In the genomic region with DNA sequence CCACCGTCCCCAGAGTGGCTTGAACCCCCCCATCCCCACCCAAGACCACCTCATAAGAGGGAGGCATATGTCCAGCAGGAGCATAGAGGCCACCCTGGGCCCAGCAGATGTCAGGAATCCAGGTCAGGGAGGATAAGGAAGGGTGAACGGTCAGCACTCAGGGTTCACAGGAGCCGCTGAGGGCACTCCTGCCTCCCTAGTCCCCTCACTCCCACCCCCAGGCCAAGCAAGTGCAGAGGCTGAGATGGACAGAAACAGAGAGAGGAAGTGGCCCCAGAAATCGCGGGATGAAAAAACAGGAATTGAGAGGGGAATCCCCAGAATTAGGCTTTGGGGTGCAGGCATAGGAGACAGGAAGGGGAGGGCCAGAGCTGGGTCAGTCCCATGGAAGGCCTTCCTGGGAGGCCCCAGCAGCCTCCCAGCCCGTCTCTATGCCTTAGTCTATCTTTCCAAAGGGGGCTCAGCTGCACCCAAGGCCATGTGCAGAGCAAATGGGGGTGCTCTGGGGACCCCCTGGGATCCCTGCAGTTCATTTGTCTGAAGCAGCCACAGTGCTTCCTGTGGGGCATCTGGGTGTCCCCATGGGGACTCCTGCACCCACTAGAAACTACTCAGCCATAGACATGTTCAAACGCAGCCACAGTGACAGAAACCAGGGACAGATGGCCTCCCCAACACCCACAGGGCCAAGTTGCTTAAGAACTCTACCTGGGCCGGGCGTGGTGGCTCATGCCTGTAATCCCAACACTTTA, we compare ENCODE assay signal across 8 cellular contexts. TPM values are rescaled to one million over a fixed set of nuclear protein-coding genes. Genes with fewer than 3 reads are reported as not detected.
DNase-seq lines count a peak whose midpoint lies in the region; ATAC-seq, FAIRE-seq and TF ChIP-seq lines count a peak whose summit lies in the region.

No MANE protein-coding gene starts in this region.

- CTCF ChIA-PET in activated CD4-positive, alpha-beta memory T cell treated with anti-CD3 and anti-CD28 coated beads, Interleukin-2, amount 10 ng/mL, durations not matched to agents 7 days and 5 days (lab: Charles Lee): interaction anchor here (1.3 to 5.1 kb wide), 3 partner anchors 43 to 265 kb away, joined by 4 to 44 read pairs (median 35); no protein-coding TSS in a partner anchor

- H3K36me3 ChIP-seq in left ventricle myocardium inferior: peaks cover 18% of the 10 kb centered on the region
- H3K36me3 ChIP-seq in kidney (ENCODE audit: control insufficient read depth in 1 of 2, insufficient read depth in 2 of 2, low read length in 2 of 2): peaks cover 0 to 3% of the 10 kb centered on the region in 2 donors
- no peaks in the 10 kb centered on the region for H3K36me3 ChIP-seq in uterus

- TF ChIP-seq CTCF in left ventricle myocardium inferior (IDR thresholded peaks at IDR 0.05; ENCODE audit: borderline replicate concordance) (no peak), kidney (IDR thresholded peaks at IDR 0.05; ENCODE audit: borderline replicate concordance, extremely low read depth, insufficient read depth) (no peak), uterus (IDR thresholded peaks at IDR 0.05) (no peak)

- peak overlapping the region; percentile 97 for H3K27ac ChIP-seq in left ventricle myocardium inferior (replicated peaks)
- no peak overlapping the region for H3K27ac ChIP-seq in kidney (ENCODE audit: low read depth in 2 of 2, low read length in 2 of 2)
- H3K27ac ChIP-seq in uterus: peak overlapping the region; percentile 94 to 96

- H3K4me1 ChIP-seq in left ventricle myocardium inferior (peaks cover 50% of the 10 kb centered on the region), kidney (ENCODE audit: control insufficient read depth in 1 of 2, insufficient read depth in 1 of 2, low read depth in 1 of 2, low read length in 2 of 2) (peaks cover 8 to 14% of the 10 kb centered on the region in 2 donors), uterus (no peaks in the 10 kb centered on the region)

- H3K4me3 ChIP-seq in left ventricle myocardium inferior (peak overlapping the region; percentile 88), kidney (ENCODE audit: low read length in 2 of 2) (peak overlapping the region in 1 of 2 donors; percentile 29), uterus (peak overlapping the region in 1 of 2 donors; percentile 67)

- ATAC-seq in Right ventricle myocardium superior (ENCODE audit: poor library complexity): no peak
- ATAC-seq in HG03045 (IDR thresholded peaks at IDR 0.05; ENCODE audit: unreplicated experiment): peak; percentile 37

- H3K9me3 Mint-ChIP-seq in activated CD4-positive, alpha-beta memory T cell treated with anti-CD3 and anti-CD28 coated beads, Interleukin-2, amount 10 ng/mL, durations not matched to agents 7 days and 5 days: peaks cover 6% of the 10 kb centered on the region

- FAIRE-seq in kidney (lab: Jason Lieb, UNC): no peak

- H3K27me3 Mint-ChIP-seq in activated CD4-positive, alpha-beta memory T cell treated with anti-CD3 and anti-CD28 coated beads, Interleukin-2, amount 10 ng/mL, durations not matched to agents 7 days and 5 days: no peaks in the 10 kb centered on the region

- no peaks in the 10 kb centered on the region for H3K9me3 ChIP-seq in left ventricle myocardium inferior (replicated peaks)
- no peaks in the 10 kb centered on the region for H3K9me3 ChIP-seq in kidney (ENCODE audit: control insufficient read depth in 1 of 2, low read length in 2 of 2)
- no peaks in the 10 kb centered on the region for H3K9me3 ChIP-seq in uterus

- H3K4me3 Mint-ChIP-seq in activated CD4-positive, alpha-beta memory T cell treated with anti-CD3 and anti-CD28 coated beads, Interleukin-2, amount 10 ng/mL, durations not matched to agents 7 days and 5 days: peak overlapping the region; percentile 71

- H3K36me3 Mint-ChIP-seq in activated CD4-positive, alpha-beta memory T cell treated with anti-CD3 and anti-CD28 coated beads, Interleukin-2, amount 10 ng/mL, durations not matched to agents 7 days and 5 days (ENCODE audit: low read depth): peaks cover 45% of the 10 kb centered on the region

- intact Hi-C loops in left ventricle myocardium inferior (cut with micrococcal nuclease): loop anchor here (10.0 kb wide), 1 partner anchor 51 kb away; a partner anchor contains a TSS
- intact Hi-C loops in Right ventricle myocardium superior (cut with DNase I): loop anchor here (5.0 kb wide), 1 partner anchor 261 kb away; no protein-coding TSS in a partner anchor
- intact Hi-C loops in kidney (cut with DNase I): loop anchor here (10.0 kb wide), 1 partner anchor 201 kb away; no protein-coding TSS in a partner anchor
- intact Hi-C loops in uterus (cut with DNase I; ENCODE audit: low total_unique reads): loop anchor here (10.0 kb wide), 1 partner anchor 201 kb away; no protein-coding TSS in a partner anchor

- DNase-seq in left ventricle myocardium inferior (no peak), Right ventricle myocardium superior (no peak), kidney (peak; percentile 70), uterus (no peak), SW480 (ENCODE audit: low spot score) (no peak)
- DNase-seq in activated CD4-positive, alpha-beta memory T cell treated with anti-CD3 and anti-CD28 coated beads, Interleukin-2, amount 10 ng/mL, durations not matched to agents 7 days and 5 days: no peak
- DNase-seq in effector CD4-positive, alpha-beta T cell: no peak

- H3K27me3 ChIP-seq in left ventricle myocardium inferior (ENCODE audit: low read depth): no peaks in the 10 kb centered on the region
- H3K27me3 ChIP-seq in uterus: no peaks in the 10 kb centered on the region

- peak overlapping the region; percentile 71 for H3K27ac Mint-ChIP-seq in activated CD4-positive, alpha-beta memory T cell treated with anti-CD3 and anti-CD28 coated beads, Interleukin-2, amount 10 ng/mL, durations not matched to agents 7 days and 5 days

- POLR2A ChIA-PET in activated CD4-positive, alpha-beta memory T cell treated with anti-CD3 and anti-CD28 coated beads, Interleukin-2, amount 10 ng/mL, durations not matched to agents 7 days and 5 days (lab: Charles Lee): interaction anchor here (2.0 kb wide), 1 partner anchor 9 kb away, joined by 9 read pairs; no protein-coding TSS in a partner anchor

- no peak for TF ChIP-seq POLR2A in uterus (IDR thresholded peaks at IDR 0.05)

- peak overlapping the region in 1 of 2 donors; percentile 40 for H3K9ac ChIP-seq in kidney (ENCODE audit: low read length in 2 of 2)

- peaks cover 49% of the 10 kb centered on the region for H3K4me1 Mint-ChIP-seq in activated CD4-positive, alpha-beta memory T cell treated with anti-CD3 and anti-CD28 coated beads, Interleukin-2, amount 10 ng/mL, durations not matched to agents 7 days and 5 days

RNA-seq across cellular contexts. Expression of a gene that starts 1.7 kb away (rescaled TPM):
- total RNA-seq in left ventricle myocardium inferior: 8.3 TPM
- total RNA-seq in Right ventricle myocardium superior: 10.1 TPM
- 100 to 1,000 TPM; 111 TPM for total RNA-seq in activated CD4-positive, alpha-beta memory T cell treated with anti-CD3 and anti-CD28 coated beads, Interleukin-2, amount 10 ng/mL, durations not matched to agents 7 days and 5 days
- 22.9 TPM for total RNA-seq in kidney
- polyA plus RNA-seq in kidney (ENCODE audit: insufficient read depth, low read depth, low replicate concordance): 13.8 TPM
- total RNA-seq in uterus: 10 to 100 TPM; 42.6 to 67.9 (median 56.2) TPM

RNA-seq across cellular contexts. Expression of a gene that starts 26.9 kb away (rescaled TPM):
- total RNA-seq in left ventricle myocardium inferior: not detected
- 0.46 TPM for total RNA-seq in Right ventricle myocardium superior
- under 1 TPM; 0.43 to 0.83 TPM for total RNA-seq in activated CD4-positive, alpha-beta memory T cell treated with anti-CD3 and anti-CD28 coated beads, Interleukin-2, amount 10 ng/mL, durations not matched to agents 7 days and 5 days
- total RNA-seq in kidney: 0.25 TPM
- polyA plus RNA-seq in kidney (ENCODE audit: insufficient read depth, low read depth, low replicate concordance): not detected
- total RNA-seq in uterus: 1 to 10 TPM in 1 of 4 donors, not detected in 3; 1.2 TPM

RNA-seq across cellular contexts. Expression of a gene that starts 39.9 kb away (rescaled TPM):
- total RNA-seq in left ventricle myocardium inferior (1.0 TPM), Right ventricle myocardium superior (1.3 TPM), kidney (4.6 TPM), uterus (1 to 10 TPM in 2 of 4 donors, not detected in 2; 5.0 to 5.3 TPM)
- 10 to 100 TPM; 16.6 to 17.8 TPM for total RNA-seq in activated CD4-positive, alpha-beta memory T cell treated with anti-CD3 and anti-CD28 coated beads, Interleukin-2, amount 10 ng/mL, durations not matched to agents 7 days and 5 days
- not detected for polyA plus RNA-seq in kidney (ENCODE audit: insufficient read depth, low read depth, low replicate concordance)

RNA-seq across cellular contexts. Expression of a gene that starts 53.8 kb away (rescaled TPM):
- 7.8 TPM for total RNA-seq in left ventricle myocardium inferior
- total RNA-seq in Right ventricle myocardium superior: 10.4 TPM
- 100 to 1,000 TPM; 183 to 188 TPM for total RNA-seq in activated CD4-positive, alpha-beta memory T cell treated with anti-CD3 and anti-CD28 coated beads, Interleukin-2, amount 10 ng/mL, durations not matched to agents 7 days and 5 days
- total RNA-seq in kidney: 42.4 TPM
- 28.7 TPM for polyA plus RNA-seq in kidney (ENCODE audit: insufficient read depth, low read depth, low replicate concordance)
- total RNA-seq in uterus: 100 to 1,000 TPM in 1 of 4 donors, 10 to 100 TPM in 3; 31.3 to 118 (median 68.6) TPM

RNA-seq across cellular contexts. Expression of a gene that starts 56.3 kb away (rescaled TPM):
- total RNA-seq in left ventricle myocardium inferior (18.6 TPM), Right ventricle myocardium superior (19.5 TPM), kidney (44.2 TPM), uterus (10 to 100 TPM; 13.6 to 52.6 (median 39.2) TPM)
- total RNA-seq in activated CD4-positive, alpha-beta memory T cell treated with anti-CD3 and anti-CD28 coated beads, Interleukin-2, amount 10 ng/mL, durations not matched to agents 7 days and 5 days: 10 to 100 TPM; 13.4 to 13.9 TPM
- 31.0 TPM for polyA plus RNA-seq in kidney (ENCODE audit: insufficient read depth, low read depth, low replicate concordance)

Comparison
In these comparisons a context has a peak if more than half of its experiments do, and no peak if none do; other contexts are left out.
1. H3K27ac ChIP-seq: peak in left ventricle myocardium inferior (single experiment) and uterus (2 of 2); none in kidney (0 of 2).